In the genomic region with DNA sequence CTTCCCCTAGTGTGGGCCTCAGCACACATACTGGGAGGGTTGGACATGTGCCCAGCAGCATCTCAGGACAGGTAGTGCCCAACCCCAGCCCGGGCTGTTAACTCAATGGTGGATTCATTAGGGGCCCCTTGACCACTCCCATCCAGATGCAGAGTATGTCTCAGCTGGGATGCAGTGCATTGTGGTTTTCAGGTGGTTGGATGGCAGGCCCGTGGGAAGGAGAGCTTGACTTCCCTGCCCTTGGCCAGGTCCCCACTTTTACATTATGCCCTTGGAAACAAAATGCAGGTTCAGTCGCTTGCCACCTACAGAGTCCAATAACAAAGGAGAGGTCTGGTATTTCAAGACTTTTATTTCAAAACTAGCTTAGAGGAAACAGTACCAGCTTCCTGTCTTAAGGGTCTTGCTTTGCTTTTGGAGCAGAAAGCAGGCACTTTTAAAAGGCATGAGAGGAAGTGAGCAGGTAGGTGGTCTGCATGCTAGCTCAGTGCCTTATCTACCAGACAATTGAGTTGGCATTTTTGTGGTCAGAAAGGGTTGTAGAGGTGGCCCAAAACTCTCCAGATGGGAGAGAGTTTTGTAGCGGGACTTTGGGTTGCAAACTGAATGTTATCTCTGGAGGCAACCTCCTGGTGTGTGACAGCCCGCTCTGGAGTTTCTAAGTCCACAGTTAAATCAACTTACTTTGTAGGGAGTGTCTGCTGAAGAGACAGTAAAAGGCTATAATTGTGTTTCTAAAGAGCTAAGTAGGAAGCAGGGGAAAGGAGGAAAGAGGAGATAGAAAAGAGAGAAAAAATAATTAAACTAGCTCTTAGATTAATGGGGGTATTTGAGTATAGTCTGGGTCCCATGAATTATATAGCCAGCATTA, we compare ENCODE assay signal across 17 cellular contexts.
DNase-seq lines count a peak whose midpoint lies in the region; ATAC-seq, FAIRE-seq and TF ChIP-seq lines count a peak whose summit lies in the region.
"Had no signal": no experiment of that assay in that cellular context is flagged by ENCODE, and none has a peak within 500 bp of the region (broad histone marks: within the 10 kb centered on the region; RNA-seq: fewer than 3 reads in every experiment).

No MANE protein-coding gene starts in this region.

- H3K27ac ChIP-seq in GM23338 (ENCODE audit: low read depth) (peak overlapping the region; percentile 83; the same call in 1 of the 2 replicates), SK-N-MC (peak overlapping the region; percentile 54; the same call in 1 of the 2 replicates), neural progenitor cell (no peak overlapping the region), caudate nucleus (ENCODE audit: low read depth, low read length) (no peak overlapping the region)
- no peak overlapping the region for H3K27ac ChIP-seq in CD8-positive, alpha-beta T cell (ENCODE audit: low read depth, low read length)
- H3K27ac ChIP-seq: A549 had no signal

- H3K4me3 Mint-ChIP-seq in GM23338 = no peak overlapping the region
- no peak overlapping the region for H3K4me3 Mint-ChIP-seq in endothelial cell (ENCODE audit: unreplicated experiment)
- H3K4me3 Mint-ChIP-seq in neural progenitor cell = no peak overlapping the region
- H3K4me3 Mint-ChIP-seq in CD8-positive, alpha-beta T cell = no peak overlapping the region
- H3K4me3 Mint-ChIP-seq: HFFc6 had no signal

- CTCF ChIA-PET in CD8-positive, alpha-beta T cell (lab: Charles Lee) = no interaction called here

- H3K4me2 ChIP-seq in GM23338 = no peak overlapping the region
- no peak overlapping the region for H3K4me2 ChIP-seq in neural progenitor cell
- H3K4me2 ChIP-seq: A549 had no signal

- no peak for ATAC-seq in GM23338
- no peak for ATAC-seq in CD8-positive, alpha-beta T cell
- ATAC-seq: A549 had no signal

- TF ChIP-seq CTCF in GM23338 (conservative IDR thresholded peaks at IDR 0.05; ENCODE audit: low read depth in 2 of 2) (no peak), endothelial cell (IDR thresholded peaks at IDR 0.05; ENCODE audit: unreplicated experiment) (no peak), neural progenitor cell (IDR thresholded peaks at IDR 0.05) (no peak)
- TF ChIP-seq CTCF in CD8-positive, alpha-beta T cell (IDR thresholded peaks at IDR 0.05) = no peak

- H3K4me3 ChIP-seq in GM23338 (no peak overlapping the region), SK-N-MC (peak overlapping the region; percentile 22; the same call in 1 of the 2 replicates), neural progenitor cell (no peak overlapping the region)
- H3K4me3 ChIP-seq in CD8-positive, alpha-beta T cell (ENCODE audit: low read depth, low read length) = no peak overlapping the region
- H3K4me3 ChIP-seq: A549 had no signal

- no peak for FAIRE-seq in frontal cortex (lab: Jason Lieb, UNC)
- FAIRE-seq: A549, GM12892, GM19239 had no signal

- H3K9ac ChIP-seq in SK-N-MC (ENCODE audit: insufficient read length) (no peak overlapping the region), neural progenitor cell (no peak overlapping the region)

- peaks cover 14% of the 10 kb centered on the region for H3K4me1 Mint-ChIP-seq in GM23338
- H3K4me1 Mint-ChIP-seq in endothelial cell (ENCODE audit: unreplicated experiment) = peaks cover 12% of the 10 kb centered on the region
- no peaks in the 10 kb centered on the region for H3K4me1 Mint-ChIP-seq in neural progenitor cell
- no peaks in the 10 kb centered on the region for H3K4me1 Mint-ChIP-seq in CD8-positive, alpha-beta T cell (ENCODE audit: low read depth)

- peaks cover 10% of the 10 kb centered on the region; the same call in 1 of the 2 replicates for H3K9me2 ChIP-seq in GM23338 (ENCODE audit: insufficient read depth)

- no peaks in the 10 kb centered on the region for H3K9me3 Mint-ChIP-seq in GM23338
- no peaks in the 10 kb centered on the region for H3K9me3 Mint-ChIP-seq in endothelial cell (ENCODE audit: unreplicated experiment)
- H3K9me3 Mint-ChIP-seq in neural progenitor cell = no peaks in the 10 kb centered on the region
- peaks cover 21% of the 10 kb centered on the region for H3K9me3 Mint-ChIP-seq in CD8-positive, alpha-beta T cell

- no peaks in the 10 kb centered on the region for H3K27me3 Mint-ChIP-seq in GM23338 (ENCODE audit: insufficient read depth, low read depth, poor library complexity)
- no peaks in the 10 kb centered on the region for H3K27me3 Mint-ChIP-seq in endothelial cell (ENCODE audit: unreplicated experiment)
- H3K27me3 Mint-ChIP-seq in neural progenitor cell (ENCODE audit: insufficient read depth, low read depth) = peaks cover 4% of the 10 kb centered on the region
- no peaks in the 10 kb centered on the region for H3K27me3 Mint-ChIP-seq in CD8-positive, alpha-beta T cell (ENCODE audit: low read depth)

- intact Hi-C loops in CD8-positive, alpha-beta T cell (cut with DNase I, micrococcal nuclease) = no loop called here

- H3K27ac Mint-ChIP-seq in GM23338 (no peak overlapping the region), endothelial cell (ENCODE audit: unreplicated experiment) (peak overlapping the region; percentile 55), neural progenitor cell (no peak overlapping the region)
- H3K27ac Mint-ChIP-seq in CD8-positive, alpha-beta T cell = no peak overlapping the region
- H3K27ac Mint-ChIP-seq: HFFc6 had no signal

- H3K4me1 ChIP-seq in GM23338 (ENCODE audit: insufficient read depth) (peaks cover 9% of the 10 kb centered on the region), neural progenitor cell (no peaks in the 10 kb centered on the region)
- H3K4me1 ChIP-seq in CD8-positive, alpha-beta T cell (ENCODE audit: insufficient read depth, low read length) = no peaks in the 10 kb centered on the region
- H3K4me1 ChIP-seq: A549 had no signal

- H3K9me3 ChIP-seq in SK-N-MC (ENCODE audit: low read depth, low read length) = no peaks in the 10 kb centered on the region
- no peaks in the 10 kb centered on the region for H3K9me3 ChIP-seq in neural progenitor cell (ENCODE audit: low read depth)
- no peaks in the 10 kb centered on the region for H3K9me3 ChIP-seq in CD8-positive, alpha-beta T cell (ENCODE audit: low read length)
- H3K9me3 ChIP-seq: A549 had no signal

- DNase-seq in GM23338 (ENCODE audit: low spot score) (no peak), SK-N-MC (ENCODE audit: low read depth, low spot score) (no peak), endothelial cell (ENCODE audit: low spot score) (no peak), neural progenitor cell (ENCODE audit: low spot score) (no peak), frontal cortex (ENCODE audit: low spot score in 2 of 2) (no peak), caudate nucleus (lab: John Stamatoyannopoulos, UW) (no peak), HuH-7 (ENCODE audit: low spot score) (no peak)
- no peak for DNase-seq in CD8-positive, alpha-beta T cell
- DNase-seq: AML-193, Calu3, DMS79 treated with DMSO at 0.1 percent for 48 hours, GDM1, HFFc6, NCI-H1436 treated with DMSO at 0.1 percent for 48 hours had no signal

- H3K36me3 ChIP-seq in GM23338 (ENCODE audit: insufficient read depth) (no peaks in the 10 kb centered on the region), SK-N-MC (ENCODE audit: insufficient read depth, low read length) (no peaks in the 10 kb centered on the region), neural progenitor cell (no peaks in the 10 kb centered on the region)
- H3K36me3 ChIP-seq in CD8-positive, alpha-beta T cell (ENCODE audit: insufficient read depth, low read length) = no peaks in the 10 kb centered on the region

- H4K20me1 ChIP-seq in GM23338 (replicated peaks; ENCODE audit: insufficient read depth) (no peaks in the 10 kb centered on the region), neural progenitor cell (ENCODE audit: low read depth) (no peaks in the 10 kb centered on the region)

- H3F3A ChIP-seq in GM23338 (replicated peaks; ENCODE audit: low read depth) (no peaks in the 10 kb centered on the region; the same call in 1 of the 2 replicates), neural progenitor cell (ENCODE audit: low read depth) (no peaks in the 10 kb centered on the region)

- POLR2A ChIA-PET in CD8-positive, alpha-beta T cell (lab: Charles Lee) = no interaction called here

- no peaks in the 10 kb centered on the region for H3K36me3 Mint-ChIP-seq in GM23338 (ENCODE audit: low read depth)
- H3K36me3 Mint-ChIP-seq in endothelial cell (ENCODE audit: low read depth, unreplicated experiment) = no peaks in the 10 kb centered on the region
- H3K36me3 Mint-ChIP-seq in neural progenitor cell = no peaks in the 10 kb centered on the region
- H3K36me3 Mint-ChIP-seq in CD8-positive, alpha-beta T cell = no peaks in the 10 kb centered on the region

- H3K79me2 ChIP-seq in GM23338 (replicated peaks; ENCODE audit: insufficient read depth) = no peaks in the 10 kb centered on the region
- no peaks in the 10 kb centered on the region for H3K79me2 ChIP-seq in neural progenitor cell (ENCODE audit: low read depth)

- H3K27me3 ChIP-seq in GM23338 (ENCODE audit: insufficient read depth) = no peaks in the 10 kb centered on the region
- H3K27me3 ChIP-seq in neural progenitor cell = no peaks in the 10 kb centered on the region
- no peaks in the 10 kb centered on the region for H3K27me3 ChIP-seq in CD8-positive, alpha-beta T cell (ENCODE audit: insufficient read depth, low read length)

- H2AFZ ChIP-seq in GM23338 (peak overlapping the region; percentile 84; the same call in 1 of the 2 replicates), neural progenitor cell (replicated peaks) (peak overlapping the region; percentile 17)

TF ChIP-seq in GM23338, 12 proteins besides CTCF, POLR2A, EP300 and RAD21:
- TF ChIP-seq ZNF114 (CRISPR knock-in tag; IDR thresholded peaks at IDR 0.05) = no peak
TF ChIP-seq in GM23338: peak in this region for 0.

Comparison
In these comparisons a context has a peak if more than half of its experiments do, and no peak if none do; other contexts are left out.
1. H3K27ac ChIP-seq: peak in GM23338 (single experiment) and SK-N-MC (single experiment); none in neural progenitor cell (single experiment), CD8-positive, alpha-beta T cell (single experiment) and caudate nucleus (single experiment).